Comparison of ENCODE assay signal across 28 cellular contexts in the genomic region with DNA sequence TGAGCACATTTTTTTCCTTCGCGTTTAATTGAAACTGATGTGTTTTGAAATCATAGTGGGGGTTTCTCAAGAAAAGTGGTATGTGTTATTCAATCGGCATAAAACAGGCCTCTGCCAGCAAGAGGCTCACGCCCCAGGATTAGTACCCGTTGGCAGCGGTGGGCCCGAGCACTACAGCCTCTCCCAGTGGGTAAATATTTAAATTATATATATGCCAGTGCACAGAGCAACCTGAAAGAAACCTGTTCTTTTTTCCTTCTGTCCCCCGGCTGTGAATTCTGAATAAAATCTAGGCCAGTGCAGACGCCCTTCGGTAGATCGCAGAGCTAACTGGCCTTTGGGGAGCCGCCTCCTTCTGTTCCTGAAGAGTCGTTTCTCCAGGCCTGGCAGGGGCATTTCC.
"Had no signal": no experiment of that assay in that cellular context is flagged by ENCODE, and none has a peak within 500 bp of the region (broad histone marks: within the 10 kb centered on the region; RNA-seq: fewer than 3 reads in every experiment).

No MANE protein-coding gene starts in this region.

- H3K36me3 ChIP-seq: brain microvascular endothelial cell, left lung, lower lobe of right lung, right atrium auricular region, thoracic aorta, upper lobe of right lung had no signal

- H3K9me3 Mint-ChIP-seq: activated CD4-positive, alpha-beta memory T cell treated with anti-CD3 and anti-CD28 coated beads, Interleukin-2, amount 10 ng/mL, durations not matched to agents 7 days and 5 days; activated CD4-positive, alpha-beta T cell treated with anti-CD3 and anti-CD28 coated beads, Interleukin-2, amount 10 ng/mL, durations not matched to agents 7 days and 5 days; activated T-cell treated with anti-CD3 and anti-CD28 coated beads, Interleukin-2, amount 50 U/mL, for 24 hours; activated T-helper 17 cell treated with anti-CD3 and anti-CD28 coated beads, Interleukin-2, amount 50 U/mL, for 72 hours; endodermal cell; natural killer cell treated with Interleukin-12 subunit alpha and Interleukin-12 subunit beta and Interleukin-15 and Interleukin-18, amount 100 ng/mL, for 72 hours; T-helper 1 cell treated with Interleukin-12 subunit alpha and Interleukin-12 subunit beta and Interleukin-4 antibody, amounts not matched to agents 30 μg/mL and 1 μg/mL, for 36 hours had no signal

- ATAC-seq: activated T-helper 17 cell treated with anti-CD3 and anti-CD28 coated beads, Interleukin-2, amount 50 U/mL, for 72 hours; esophagus mucosa; left lung; lower lobe of right lung; natural killer cell treated with Interleukin-12 subunit alpha and Interleukin-12 subunit beta and Interleukin-15 and Interleukin-18, amount 100 ng/mL, for 72 hours; psoas muscle; upper lobe of right lung had no signal

- H3K27ac Mint-ChIP-seq: activated CD4-positive, alpha-beta memory T cell treated with anti-CD3 and anti-CD28 coated beads, Interleukin-2, amount 10 ng/mL, durations not matched to agents 7 days and 5 days; activated CD4-positive, alpha-beta T cell treated with anti-CD3 and anti-CD28 coated beads, Interleukin-2, amount 10 ng/mL, durations not matched to agents 7 days and 5 days; activated T-cell treated with anti-CD3 and anti-CD28 coated beads, Interleukin-2, amount 50 U/mL, for 24 hours; activated T-helper 17 cell treated with anti-CD3 and anti-CD28 coated beads, Interleukin-2, amount 50 U/mL, for 72 hours; endodermal cell; natural killer cell treated with Interleukin-12 subunit alpha and Interleukin-12 subunit beta and Interleukin-15 and Interleukin-18, amount 100 ng/mL, for 72 hours; T-helper 1 cell treated with Interleukin-12 subunit alpha and Interleukin-12 subunit beta and Interleukin-4 antibody, amounts not matched to agents 30 μg/mL and 1 μg/mL, for 36 hours had no signal

- H3K4me3 Mint-ChIP-seq: activated CD4-positive, alpha-beta memory T cell treated with anti-CD3 and anti-CD28 coated beads, Interleukin-2, amount 10 ng/mL, durations not matched to agents 7 days and 5 days; activated CD4-positive, alpha-beta T cell treated with anti-CD3 and anti-CD28 coated beads, Interleukin-2, amount 10 ng/mL, durations not matched to agents 7 days and 5 days; activated T-cell treated with anti-CD3 and anti-CD28 coated beads, Interleukin-2, amount 50 U/mL, for 24 hours; activated T-helper 17 cell treated with anti-CD3 and anti-CD28 coated beads, Interleukin-2, amount 50 U/mL, for 72 hours; endodermal cell; natural killer cell treated with Interleukin-12 subunit alpha and Interleukin-12 subunit beta and Interleukin-15 and Interleukin-18, amount 100 ng/mL, for 72 hours; T-helper 1 cell treated with Interleukin-12 subunit alpha and Interleukin-12 subunit beta and Interleukin-4 antibody, amounts not matched to agents 30 μg/mL and 1 μg/mL, for 36 hours had no signal

- H3K4me3 ChIP-seq: left lung, lower lobe of right lung, psoas muscle, right atrium auricular region, thoracic aorta, upper lobe of right lung had no signal

- H3K4me1 Mint-ChIP-seq: activated CD4-positive, alpha-beta memory T cell treated with anti-CD3 and anti-CD28 coated beads, Interleukin-2, amount 10 ng/mL, durations not matched to agents 7 days and 5 days; activated CD4-positive, alpha-beta T cell treated with anti-CD3 and anti-CD28 coated beads, Interleukin-2, amount 10 ng/mL, durations not matched to agents 7 days and 5 days; activated T-helper 17 cell treated with anti-CD3 and anti-CD28 coated beads, Interleukin-2, amount 50 U/mL, for 72 hours; endodermal cell had no signal

- H3K4me1 ChIP-seq: left lung, lower lobe of right lung, psoas muscle, right atrium auricular region, upper lobe of right lung had no signal

- H3K27ac ChIP-seq: brain microvascular endothelial cell, left lung, lower lobe of right lung, psoas muscle, right atrium auricular region, thoracic aorta, upper lobe of right lung had no signal

- H3K27me3 ChIP-seq: brain microvascular endothelial cell, right atrium auricular region, upper lobe of right lung had no signal

- H3K9me3 ChIP-seq: left lung, lower lobe of right lung, psoas muscle, right atrium auricular region, thoracic aorta, upper lobe of right lung had no signal

- DNase-seq: activated CD4-positive, alpha-beta memory T cell treated with anti-CD3 and anti-CD28 coated beads, Interleukin-2, amount 10 ng/mL, durations not matched to agents 7 days and 5 days; activated CD4-positive, alpha-beta T cell treated with anti-CD3 and anti-CD28 coated beads, Interleukin-2, amount 10 ng/mL, durations not matched to agents 7 days and 5 days; activated CD4-positive, CD25-positive, alpha-beta regulatory T cell treated with anti-CD3 and anti-CD28 coated beads, Interleukin-2, amount 50 U/mL, for 72 hours; activated CD8-positive, alpha-beta memory T cell treated with anti-CD3 and anti-CD28 coated beads, Interleukin-2, amount 50 U/mL, for 48 hours; activated gamma-delta T cell treated with Interleukin-2 at 50 U/mL for 16 hours; activated naive CD4-positive, alpha-beta T cell treated with anti-CD3 and anti-CD28 coated beads, Interleukin-2, amount 50 U/mL, for 16 hours; activated T-cell treated with anti-CD3 and anti-CD28 coated beads, Interleukin-2, amount 50 U/mL, for 24 hours; amniotic stem cell; brain microvascular endothelial cell; caudate nucleus; endodermal cell; foreskin fibroblast; kidney glomerular epithelial cell; lower lobe of right lung; mesenchymal stem cell; psoas muscle; stimulated activated CD4-positive, alpha-beta T cell treated with anti-CD3 and anti-CD28 coated beads, Interleukin-2, amount 100 ng/mL, for 48 hours; stimulated activated naive CD4-positive, alpha-beta T cell treated with Interleukin-2 at 50 U/mL for 16 hours; SW 1271; T-helper 9 cell; upper lobe of right lung had no signal

- H3K36me3 Mint-ChIP-seq: natural killer cell treated with Interleukin-12 subunit alpha and Interleukin-12 subunit beta and Interleukin-15 and Interleukin-18, amount 100 ng/mL, for 72 hours had no signal

- H3K27me3 Mint-ChIP-seq: activated CD4-positive, alpha-beta memory T cell treated with anti-CD3 and anti-CD28 coated beads, Interleukin-2, amount 10 ng/mL, durations not matched to agents 7 days and 5 days; activated CD4-positive, alpha-beta T cell treated with anti-CD3 and anti-CD28 coated beads, Interleukin-2, amount 10 ng/mL, durations not matched to agents 7 days and 5 days; activated T-cell treated with anti-CD3 and anti-CD28 coated beads, Interleukin-2, amount 50 U/mL, for 24 hours; activated T-helper 17 cell treated with anti-CD3 and anti-CD28 coated beads, Interleukin-2, amount 50 U/mL, for 72 hours; natural killer cell treated with Interleukin-12 subunit alpha and Interleukin-12 subunit beta and Interleukin-15 and Interleukin-18, amount 100 ng/mL, for 72 hours had no signal
